8 cellular contexts compared by ENCODE assay signal in the genomic region with DNA sequence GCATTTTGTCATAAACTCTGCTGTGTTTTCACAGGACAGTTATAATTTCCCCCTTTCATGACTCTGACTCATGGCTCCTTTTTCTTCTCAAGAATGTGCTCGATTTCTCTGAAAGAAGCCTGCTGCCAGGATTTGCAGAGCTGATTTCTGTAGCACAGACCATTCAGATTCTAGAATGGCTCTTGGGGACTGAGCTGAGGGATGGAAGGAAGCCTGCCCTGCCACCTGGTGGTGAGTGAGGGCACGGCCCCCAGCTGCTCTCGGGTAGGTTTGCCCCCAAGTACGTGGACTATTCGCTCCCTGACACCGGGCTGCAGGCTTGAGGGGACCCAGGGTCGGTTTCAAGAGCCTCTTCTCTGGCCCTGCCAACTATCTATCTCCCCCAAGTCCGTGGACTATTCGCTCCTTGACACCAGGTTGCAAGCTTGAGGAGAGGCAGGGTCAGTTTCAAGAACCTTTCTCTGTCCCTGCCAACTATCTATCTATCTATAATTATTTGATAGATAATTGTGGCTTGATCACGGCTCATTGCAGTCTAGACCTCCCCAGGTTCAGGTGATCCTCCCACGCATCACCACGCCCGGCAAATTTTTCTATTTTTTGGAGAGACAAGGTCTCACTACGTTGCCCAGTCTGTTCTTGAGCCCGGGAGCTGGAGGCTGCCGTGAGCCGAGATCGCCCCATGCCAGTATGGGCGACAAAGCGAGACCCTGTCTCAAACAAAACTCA.
DNase-seq lines count a peak whose midpoint lies in the region; ATAC-seq, FAIRE-seq and TF ChIP-seq lines count a peak whose summit lies in the region.

No MANE protein-coding gene starts in this region.

- in situ Hi-C loops in astrocyte of the cerebellum (cut with HindIII; ENCODE audit: low sequenced_read_pairs): no loop called here

- H3K4me3 ChIP-seq in astrocyte of the cerebellum (ENCODE audit: low read depth, low read length): no peak overlapping the region

- DNase-seq in 8988T (peak; percentile 81), GM18507 (ENCODE audit: extremely low spot score, insufficient read length, low read depth) (peak; percentile 50), NCI-H2029 treated with DMSO at 0.1 percent for 48 hours (lab: John Stamatoyannopoulos, UW) (peak; percentile 19), T1000 (lab: John Stamatoyannopoulos, UW) (peak; percentile 51), astrocyte of the cerebellum (ENCODE audit: low read depth) (peak; percentile 65), hypothalamus (lab: John Stamatoyannopoulos, UW) (peak in 43 of 51 donors; percentile 2 to 68 (median 40)), smooth muscle cell of the brain vasculature (ENCODE audit: low read depth, low spot score) (peak; percentile 28)

- FAIRE-seq in GM18507 (lab: Jason Lieb, UNC): peak; percentile 53

- TF ChIP-seq CTCF in astrocyte of the cerebellum (IDR thresholded peaks at IDR 0.05; ENCODE audit: low read depth, low read length, missing control alignments): peak; percentile 98

- peak; percentile 70 for ATAC-seq in HG02981 (IDR thresholded peaks at IDR 0.05; ENCODE audit: unreplicated experiment)

Comparison
In these comparisons a context has a peak if more than half of its experiments do, and no peak if none do; other contexts are left out.
1. DNase-seq: peak in every context shown above with its lines; median percentile 81 in 8988T; 65 in astrocyte of the cerebellum; 51 in T1000; 50 in GM18507; 40 in hypothalamus; 28 in smooth muscle cell of the brain vasculature; 19 in NCI-H2029 treated with DMSO at 0.1 percent for 48 hours.